Comparison of ENCODE assay signal across 14 cellular contexts in genomic region chr16:87077750-87078127, GRCh38.
"Had no signal": no experiment of that assay in that cellular context is flagged by ENCODE, and none has a peak within 500 bp of the region (broad histone marks: within the 10 kb centered on the region; RNA-seq: fewer than 3 reads in every experiment).

No MANE protein-coding gene starts in this region.

- H3K27me3 ChIP-seq: brain microvascular endothelial cell had no signal

- H3K27ac ChIP-seq: brain microvascular endothelial cell, epithelial cell of prostate, esophagus squamous epithelium, gastroesophageal sphincter had no signal

- H3K4me1 ChIP-seq: esophagus squamous epithelium, gastroesophageal sphincter had no signal

- ATAC-seq: activated CD4-positive, alpha-beta T cell treated with anti-CD3 and anti-CD28 coated beads for 36 hours; activated CD8-positive, alpha-beta T cell treated with anti-CD3 and anti-CD28 coated beads, Interleukin-2, amount 10 ng/mL, durations not matched to agents 7 days and 5 days; activated T-cell treated with anti-CD3 and anti-CD28 coated beads, Interleukin-2, amount 50 U/mL, for 72 hours had no signal

- H3K4me3 ChIP-seq: esophagus squamous epithelium, gastroesophageal sphincter had no signal

- DNase-seq: activated effector memory CD4-positive, alpha-beta T cell treated with Interleukin-2 at 50 U/mL for 16 hours; activated gamma-delta T cell treated with Interleukin-2 at 50 U/mL for 16 hours; activated T-cell treated with anti-CD3 and anti-CD28 coated beads for 4 hours; amniotic stem cell; cortex of kidney; effector CD8-positive, alpha-beta T cell; esophagus squamous epithelium; foreskin melanocyte had no signal

- H3K36me3 ChIP-seq: brain microvascular endothelial cell, esophagus squamous epithelium, gastroesophageal sphincter had no signal
